ENCODE assay signal across 12 cellular contexts in the genomic region with DNA sequence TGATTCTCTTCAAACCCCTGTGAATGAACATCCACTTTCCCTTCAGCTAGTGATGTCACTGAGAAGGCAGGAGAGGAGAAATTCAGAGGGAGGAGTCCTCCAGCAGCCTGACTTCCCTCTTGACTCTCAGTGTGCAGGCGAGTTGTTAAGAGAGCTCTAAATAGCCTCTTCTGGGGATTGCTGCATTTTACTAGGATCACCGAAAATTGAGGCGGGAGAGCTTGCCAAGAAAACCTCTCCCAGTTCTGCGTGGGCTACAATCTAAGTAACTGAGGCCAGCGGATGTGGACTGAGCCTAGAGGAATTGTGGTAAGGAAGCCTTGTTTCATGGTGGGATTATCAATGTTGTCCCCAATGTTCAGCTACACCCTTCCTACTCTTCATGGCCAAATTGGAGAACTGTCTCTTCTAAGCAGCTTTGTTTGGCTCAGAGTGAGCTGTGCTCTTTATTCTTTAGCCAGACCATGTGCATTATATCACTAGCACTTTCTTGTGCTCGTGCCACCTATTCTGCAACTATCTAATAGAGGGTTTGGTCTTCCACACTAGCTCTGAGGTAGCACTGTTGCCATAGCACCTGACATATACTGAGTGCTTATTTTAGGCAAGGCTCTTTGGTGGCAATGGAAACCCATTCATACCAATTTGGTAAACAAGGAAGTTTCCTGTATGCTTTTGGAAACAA.
DNase-seq lines count a peak whose midpoint lies in the region; ATAC-seq and TF ChIP-seq lines count a peak whose summit lies in the region.
"Had no signal": no experiment of that assay in that cellular context is flagged by ENCODE, and none has a peak within 500 bp of the region (broad histone marks: within the 10 kb centered on the region; RNA-seq: fewer than 3 reads in every experiment).

No MANE protein-coding gene starts in this region.

- no peaks in the 10 kb centered on the region for H3K27me3 ChIP-seq in osteoblast (ENCODE audit: insufficient read depth, low read length)

- peaks cover 24% of the 10 kb centered on the region for H3K4me1 ChIP-seq in osteoblast (ENCODE audit: insufficient read depth, low read length)

- DNase-seq in AG09319 (ENCODE audit: extremely low read depth, low read depth) = peak; percentile 29
- peak; percentile 30 for DNase-seq in NCI-H1105 treated with DMSO at 0.1 percent for 48 hours (lab: John Stamatoyannopoulos, UW)
- peak; percentile 90 for DNase-seq in fibroblast of the aortic adventitia (ENCODE audit: low read depth)
- DNase-seq in osteoblast (ENCODE audit: insufficient read length, low spot score, missing footprints) = peak; percentile 80
- DNase-seq in SKM-1 treated with dmso at 0.1 percent for 144 hours (lab: John Stamatoyannopoulos, UW; ENCODE audit: unreplicated experiment) = no peak
- DNase-seq: activated CD4-positive, alpha-beta T cell treated with anti-CD3 and anti-CD28 coated beads, Interleukin-2, amount 10 ng/mL, durations not matched to agents 7 days and 5 days; CD4-positive, CD25-positive, alpha-beta regulatory T cell; NCI-H226; SHP77 treated with DMSO at 0.1 percent for 48 hours had no signal

- H3K79me2 ChIP-seq in osteoblast (ENCODE audit: insufficient read depth, low read length) = no peaks in the 10 kb centered on the region

- no peaks in the 10 kb centered on the region for H3K36me3 ChIP-seq in osteoblast (ENCODE audit: insufficient read depth, low read length)

- H2AFZ ChIP-seq in osteoblast (ENCODE audit: low read length) = peak overlapping the region; percentile 70

- peak overlapping the region; percentile 3 for H3K4me3 ChIP-seq in fibroblast of the aortic adventitia (ENCODE audit: low read depth, low read length)
- H3K4me3 ChIP-seq in osteoblast (ENCODE audit: insufficient read depth, low read length) = peak overlapping the region; percentile 60

- TF ChIP-seq CTCF in AG09319 (IDR thresholded peaks at IDR 0.05; ENCODE audit: low read depth, low read length) (no peak), fibroblast of the aortic adventitia (IDR thresholded peaks at IDR 0.05; ENCODE audit: insufficient read depth, low read length) (no peak), osteoblast (IDR thresholded peaks at IDR 0.05; ENCODE audit: extremely low read depth, low read depth, low read length) (no peak)

- peak overlapping the region; percentile 89 for H3K27ac ChIP-seq in osteoblast (ENCODE audit: low read depth, low read length)

- H3K9me3 ChIP-seq in osteoblast (ENCODE audit: low read depth, low read length) = no peaks in the 10 kb centered on the region

- no peaks in the 10 kb centered on the region for H4K20me1 ChIP-seq in osteoblast (ENCODE audit: insufficient read depth, low read length)

- ATAC-seq in GM21381 (IDR thresholded peaks at IDR 0.05; ENCODE audit: unreplicated experiment) (no peak), HG03354 (IDR thresholded peaks at IDR 0.05; ENCODE audit: poor library complexity, severe bottlenecking, unreplicated experiment) (no peak), HG02759 (IDR thresholded peaks at IDR 0.05; ENCODE audit: unreplicated experiment) (no peak)

- H3K4me2 ChIP-seq in osteoblast (ENCODE audit: insufficient read depth, low read length) = peak overlapping the region; percentile 85
